Comparison of ENCODE assay signal across 1 cellular context in the genomic region with DNA sequence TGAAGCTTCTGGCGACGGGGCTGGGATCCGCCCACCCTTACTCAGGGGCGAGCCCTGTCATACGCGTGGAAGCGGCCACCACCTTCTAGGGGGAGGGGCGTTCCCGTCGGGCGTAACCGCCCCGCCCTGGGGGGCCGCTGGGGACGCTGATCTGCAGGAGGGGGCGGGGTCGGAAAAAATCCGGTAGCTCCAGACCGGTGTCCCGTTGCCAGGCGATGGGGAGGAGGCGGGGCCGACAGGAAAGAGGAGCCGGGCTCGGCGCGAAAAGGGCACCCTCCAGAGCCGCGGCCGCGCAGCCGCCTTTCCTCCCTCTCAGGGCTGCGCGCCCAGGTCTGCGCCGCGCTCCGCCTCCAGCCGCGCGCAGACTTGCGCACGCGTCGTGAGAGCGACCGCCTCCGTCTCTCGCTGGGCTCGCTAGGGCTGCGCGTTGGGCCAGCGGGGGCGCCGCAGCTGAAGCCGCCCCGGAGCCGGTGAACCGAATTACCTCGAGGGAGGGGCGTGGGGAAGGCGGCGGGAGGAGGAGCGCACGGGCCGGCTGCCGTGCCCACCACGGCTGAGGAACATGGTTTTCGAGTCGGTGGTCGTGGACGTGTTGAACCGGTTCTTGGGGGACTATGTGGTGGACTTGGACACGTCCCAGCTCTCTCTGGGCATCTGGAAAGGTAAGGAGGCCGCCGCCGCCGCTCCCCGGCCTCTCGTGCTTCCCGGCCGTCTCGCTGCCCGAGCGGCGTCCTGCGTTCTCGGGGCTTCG.
TF ChIP-seq lines count a peak whose summit lies in the region.

Gene VPS13A (plus strand): TSS at position 392 of the 751 bp plus-strand sequence. CDS start 171 bp downstream, at position 563.

TF ChIP-seq in HepG2, 621 proteins besides CTCF, POLR2A, EP300 and RAD21 (continued from another document and continues in another):
- TF ChIP-seq HBP1 (CRISPR knock-in tag; IDR thresholded peaks at IDR 0.05; ENCODE audit: low read depth): peak; percentile 66; the same call in 1 of the 2 replicates
- TF ChIP-seq PAF1 (CRISPR knock-in tag; IDR thresholded peaks at IDR 0.05): no peak
- TF ChIP-seq IRF2 (CRISPR knock-in tag; IDR thresholded peaks at IDR 0.05): peak; percentile 44
- no peak for TF ChIP-seq CC2D1A (CRISPR knock-in tag; IDR thresholded peaks at IDR 0.05)
- no peak for TF ChIP-seq PPARG (CRISPR knock-in tag; conservative IDR thresholded peaks at IDR 0.05)
- no peak for TF ChIP-seq DMTF1 (CRISPR knock-in tag; IDR thresholded peaks at IDR 0.05)
- peak; percentile 11; the same call in 1 of the 2 replicates for TF ChIP-seq MIER3 (CRISPR knock-in tag; IDR thresholded peaks at IDR 0.05; ENCODE audit: borderline replicate concordance)
- TF ChIP-seq ZNF549 (CRISPR knock-in tag; IDR thresholded peaks at IDR 0.05): no peak
- no peak for TF ChIP-seq ZNF800 (CRISPR knock-in tag; IDR thresholded peaks at IDR 0.05)
- TF ChIP-seq, protein P1, sequence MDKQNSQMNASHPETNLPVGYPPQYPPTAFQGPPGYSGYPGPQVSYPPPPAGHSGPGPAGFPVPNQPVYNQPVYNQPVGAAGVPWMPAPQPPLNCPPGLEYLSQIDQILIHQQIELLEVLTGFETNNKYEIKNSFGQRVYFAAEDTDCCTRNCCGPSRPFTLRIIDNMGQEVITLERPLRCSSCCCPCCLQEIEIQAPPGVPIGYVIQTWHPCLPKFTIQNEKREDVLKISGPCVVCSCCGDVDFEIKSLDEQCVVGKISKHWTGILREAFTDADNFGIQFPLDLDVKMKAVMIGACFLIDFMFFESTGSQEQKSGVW (CRISPR knock-in tag; IDR thresholded peaks at IDR 0.05; ENCODE audit: borderline replicate concordance): no peak
- no peak for TF ChIP-seq NPAS2 (CRISPR knock-in tag; IDR thresholded peaks at IDR 0.05; ENCODE audit: borderline replicate concordance)
- TF ChIP-seq ARNT2 (CRISPR knock-in tag; IDR thresholded peaks at IDR 0.05; ENCODE audit: low read depth): no peak; the same call in 1 of the 2 replicates
- peak; percentile 57; the same call in 1 of the 2 replicates for TF ChIP-seq ZNF274 (CRISPR knock-in tag; IDR thresholded peaks at IDR 0.05)
- TF ChIP-seq ZNF605 (CRISPR knock-in tag; IDR thresholded peaks at IDR 0.05): peak; percentile 5; the same call in 1 of the 2 replicates
- no peak for TF ChIP-seq ZBTB1 (CRISPR knock-in tag; IDR thresholded peaks at IDR 0.05; ENCODE audit: borderline replicate concordance)
- TF ChIP-seq KLF11 (CRISPR knock-in tag; IDR thresholded peaks at IDR 0.05): no peak
- no peak for TF ChIP-seq MTF1 (CRISPR knock-in tag; IDR thresholded peaks at IDR 0.05)
- TF ChIP-seq HNF4G (IDR thresholded peaks at IDR 0.05; ENCODE audit: borderline replicate concordance, low read depth, low read length): no peak
- TF ChIP-seq HNF4G (CRISPR knock-in tag; IDR thresholded peaks at IDR 0.05; ENCODE audit: borderline replicate concordance, low read depth): no peak
- no peak for TF ChIP-seq NBN (conservative IDR thresholded peaks at IDR 0.05)
- peak; percentile 76 for TF ChIP-seq POLR2G (IDR thresholded peaks at IDR 0.05; ENCODE audit: low read depth, low read length)
- TF ChIP-seq, protein P2, sequence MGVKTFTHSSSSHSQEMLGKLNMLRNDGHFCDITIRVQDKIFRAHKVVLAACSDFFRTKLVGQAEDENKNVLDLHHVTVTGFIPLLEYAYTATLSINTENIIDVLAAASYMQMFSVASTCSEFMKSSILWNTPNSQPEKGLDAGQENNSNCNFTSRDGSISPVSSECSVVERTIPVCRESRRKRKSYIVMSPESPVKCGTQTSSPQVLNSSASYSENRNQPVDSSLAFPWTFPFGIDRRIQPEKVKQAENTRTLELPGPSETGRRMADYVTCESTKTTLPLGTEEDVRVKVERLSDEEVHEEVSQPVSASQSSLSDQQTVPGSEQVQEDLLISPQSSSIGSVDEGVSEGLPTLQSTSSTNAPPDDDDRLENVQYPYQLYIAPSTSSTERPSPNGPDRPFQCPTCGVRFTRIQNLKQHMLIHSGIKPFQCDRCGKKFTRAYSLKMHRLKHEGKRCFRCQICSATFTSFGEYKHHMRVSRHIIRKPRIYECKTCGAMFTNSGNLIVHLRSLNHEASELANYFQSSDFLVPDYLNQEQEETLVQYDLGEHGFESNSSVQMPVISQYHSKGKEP (CRISPR knock-in tag; IDR thresholded peaks at IDR 0.05): no peak
- TF ChIP-seq IRF1 (CRISPR knock-in tag; IDR thresholded peaks at IDR 0.05; ENCODE audit: low read depth): 0 out of 2 replicates have a peak, but pooled peaks have one; percentile 5
- no peak for TF ChIP-seq ZNF343 (CRISPR knock-in tag; IDR thresholded peaks at IDR 0.05)
- TF ChIP-seq MAFF (IDR thresholded peaks at IDR 0.05; ENCODE audit: low read depth, low read length): no peak
- no peak for TF ChIP-seq CCDC6 (CRISPR knock-in tag; IDR thresholded peaks at IDR 0.05)
- TF ChIP-seq, protein P3, sequence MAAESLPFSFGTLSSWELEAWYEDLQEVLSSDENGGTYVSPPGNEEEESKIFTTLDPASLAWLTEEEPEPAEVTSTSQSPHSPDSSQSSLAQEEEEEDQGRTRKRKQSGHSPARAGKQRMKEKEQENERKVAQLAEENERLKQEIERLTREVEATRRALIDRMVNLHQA (CRISPR knock-in tag; IDR thresholded peaks at IDR 0.05): no peak
- no peak; the same call in 1 of the 2 replicates for TF ChIP-seq ZNF335 (CRISPR knock-in tag; IDR thresholded peaks at IDR 0.05)
- TF ChIP-seq GATAD2A (CRISPR knock-in tag; IDR thresholded peaks at IDR 0.05): peak; percentile 46; the same call in 1 of the 2 replicates
- TF ChIP-seq ZNF256 (CRISPR knock-in tag; conservative IDR thresholded peaks at IDR 0.05): no peak
- TF ChIP-seq MYC (CRISPR knock-in tag; IDR thresholded peaks at IDR 0.05; ENCODE audit: borderline replicate concordance): peak; percentile 47; the same call in 1 of the 2 replicates
- no peak for TF ChIP-seq ZNF780A (CRISPR knock-in tag; IDR thresholded peaks at IDR 0.05)
- no peak for TF ChIP-seq YEATS2 (CRISPR knock-in tag; IDR thresholded peaks at IDR 0.05; ENCODE audit: borderline replicate concordance)
- TF ChIP-seq CBX2 (IDR thresholded peaks at IDR 0.05; ENCODE audit: low read depth, low read length): no peak
- TF ChIP-seq CBX2 (CRISPR knock-in tag; IDR thresholded peaks at IDR 0.05; ENCODE audit: low read depth): peak; percentile 72; the same call in 1 of the 2 replicates
- TF ChIP-seq, protein P4, sequence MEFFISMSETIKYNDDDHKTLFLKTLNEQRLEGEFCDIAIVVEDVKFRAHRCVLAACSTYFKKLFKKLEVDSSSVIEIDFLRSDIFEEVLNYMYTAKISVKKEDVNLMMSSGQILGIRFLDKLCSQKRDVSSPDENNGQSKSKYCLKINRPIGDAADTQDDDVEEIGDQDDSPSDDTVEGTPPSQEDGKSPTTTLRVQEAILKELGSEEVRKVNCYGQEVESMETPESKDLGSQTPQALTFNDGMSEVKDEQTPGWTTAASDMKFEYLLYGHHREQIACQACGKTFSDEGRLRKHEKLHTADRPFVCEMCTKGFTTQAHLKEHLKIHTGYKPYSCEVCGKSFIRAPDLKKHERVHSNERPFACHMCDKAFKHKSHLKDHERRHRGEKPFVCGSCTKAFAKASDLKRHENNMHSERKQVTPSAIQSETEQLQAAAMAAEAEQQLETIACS (CRISPR knock-in tag; IDR thresholded peaks at IDR 0.05): no peak; the same call in 1 of the 2 replicates
- TF ChIP-seq HMG20A (CRISPR knock-in tag; IDR thresholded peaks at IDR 0.05; ENCODE audit: borderline replicate concordance): no peak
- TF ChIP-seq, protein P5, sequence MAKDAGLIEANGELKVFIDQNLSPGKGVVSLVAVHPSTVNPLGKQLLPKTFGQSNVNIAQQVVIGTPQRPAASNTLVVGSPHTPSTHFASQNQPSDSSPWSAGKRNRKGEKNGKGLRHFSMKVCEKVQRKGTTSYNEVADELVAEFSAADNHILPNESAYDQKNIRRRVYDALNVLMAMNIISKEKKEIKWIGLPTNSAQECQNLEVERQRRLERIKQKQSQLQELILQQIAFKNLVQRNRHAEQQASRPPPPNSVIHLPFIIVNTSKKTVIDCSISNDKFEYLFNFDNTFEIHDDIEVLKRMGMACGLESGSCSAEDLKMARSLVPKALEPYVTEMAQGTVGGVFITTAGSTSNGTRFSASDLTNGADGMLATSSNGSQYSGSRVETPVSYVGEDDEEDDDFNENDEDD (CRISPR knock-in tag; IDR thresholded peaks at IDR 0.05; ENCODE audit: borderline replicate concordance): peak; percentile 74
- TF ChIP-seq DMAP1 (CRISPR knock-in tag; IDR thresholded peaks at IDR 0.05): peak; percentile 48
- no peak for TF ChIP-seq SMYD3 (CRISPR knock-in tag; IDR thresholded peaks at IDR 0.05)
- no peak for TF ChIP-seq ZNF205 (CRISPR knock-in tag; IDR thresholded peaks at IDR 0.05)
- no peak for TF ChIP-seq ZNF839 (CRISPR knock-in tag; IDR thresholded peaks at IDR 0.05; ENCODE audit: borderline replicate concordance)
- TF ChIP-seq HNRNPH1 (optimal IDR thresholded peaks at IDR 0.05; ENCODE audit: low read depth, low read length): no peak
- no peak for TF ChIP-seq ZNF431 (CRISPR knock-in tag; IDR thresholded peaks at IDR 0.05; ENCODE audit: borderline replicate concordance, low read depth)
- TF ChIP-seq, protein P6, sequence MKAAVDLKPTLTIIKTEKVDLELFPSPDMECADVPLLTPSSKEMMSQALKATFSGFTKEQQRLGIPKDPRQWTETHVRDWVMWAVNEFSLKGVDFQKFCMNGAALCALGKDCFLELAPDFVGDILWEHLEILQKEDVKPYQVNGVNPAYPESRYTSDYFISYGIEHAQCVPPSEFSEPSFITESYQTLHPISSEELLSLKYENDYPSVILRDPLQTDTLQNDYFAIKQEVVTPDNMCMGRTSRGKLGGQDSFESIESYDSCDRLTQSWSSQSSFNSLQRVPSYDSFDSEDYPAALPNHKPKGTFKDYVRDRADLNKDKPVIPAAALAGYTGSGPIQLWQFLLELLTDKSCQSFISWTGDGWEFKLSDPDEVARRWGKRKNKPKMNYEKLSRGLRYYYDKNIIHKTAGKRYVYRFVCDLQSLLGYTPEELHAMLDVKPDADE (CRISPR knock-in tag; IDR thresholded peaks at IDR 0.05): no peak
- no peak for TF ChIP-seq TSC22D2 (CRISPR knock-in tag; IDR thresholded peaks at IDR 0.05; ENCODE audit: borderline replicate concordance)
- no peak for TF ChIP-seq JDP2 (CRISPR knock-in tag; IDR thresholded peaks at IDR 0.05; ENCODE audit: borderline replicate concordance)
- TF ChIP-seq ZNF644 (CRISPR knock-in tag; IDR thresholded peaks at IDR 0.05; ENCODE audit: low read depth): no peak
- no peak; the same call in 1 of the 2 replicates for TF ChIP-seq RNF219 (CRISPR knock-in tag; IDR thresholded peaks at IDR 0.05)
- no peak; the same call in 1 of the 2 replicates for TF ChIP-seq ARHGAP35 (CRISPR knock-in tag; IDR thresholded peaks at IDR 0.05; ENCODE audit: borderline replicate concordance)
